ENCODE assay signal across 26 cellular contexts in genomic region chr12:86334071-86334470, GRCh38.
"Had no signal": no experiment of that assay in that cellular context is flagged by ENCODE, and none has a peak within 500 bp of the region (broad histone marks: within the 10 kb centered on the region; RNA-seq: fewer than 3 reads in every experiment).

No MANE protein-coding gene starts in this region.

- H3K4me3 ChIP-seq: ascending aorta, body of pancreas, MG63, Peyer's patch, SJSA1 had no signal

- DNase-seq: activated CD4-positive, alpha-beta T cell treated with anti-CD3 and anti-CD28 coated beads, Interleukin-2, amount 10 ng/mL, durations not matched to agents 24 days and 14 days; activated CD4-positive, alpha-beta T cell treated with anti-CD3 and anti-CD28 coated beads, Interleukin-2, amount 50 U/mL, for 48 hours; activated CD4-positive, CD25-positive, alpha-beta regulatory T cell treated with anti-CD3 and anti-CD28 coated beads, Interleukin-2, amount 50 U/mL, for 72 hours; activated CD8-positive, alpha-beta memory T cell treated with anti-CD3 and anti-CD28 coated beads for 24 hours; activated effector memory CD4-positive, alpha-beta T cell treated with anti-CD3 and anti-CD28 coated beads, Interleukin-2, amount 50 U/mL, for 16 hours; activated naive CD4-positive, alpha-beta T cell treated with Interleukin-2 at 50 U/mL for 16 hours; activated naive CD8-positive, alpha-beta T cell treated with anti-CD3 and anti-CD28 coated beads, Interleukin-2, amount 50 U/mL, for 24 hours; activated T-cell treated with anti-CD3 and anti-CD28 coated beads, Interleukin-2, amount 50 U/mL, for 4 hours; amniotic stem cell; body of pancreas; MG63; NCI-H1105; NCI-H1436; NCI-H187; NCI-H2081 treated with DMSO at 0.1 percent for 48 hours; NCI-H2171; NCI-H2227 treated with DMSO at 0.1 percent for 48 hours; NCI-H526; NCI-H82; Peyer's patch; Right ventricle myocardium superior had no signal

- H3K27me3 ChIP-seq: ascending aorta, body of pancreas, MG63, Peyer's patch, SJSA1 had no signal

- ATAC-seq: activated naive CD4-positive, alpha-beta T cell treated with anti-CD3 and anti-CD28 coated beads, Interleukin-2, amount 50 U/mL, for 72 hours; activated naive CD8-positive, alpha-beta T cell treated with anti-CD3 and anti-CD28 coated beads, Interleukin-2, amount 50 U/mL, for 24 hours; activated T-cell treated with anti-CD3 and anti-CD28 coated beads, Interleukin-2, amount 50 U/mL, for 4 hours; body of pancreas had no signal

- H3K27ac ChIP-seq: ascending aorta, body of pancreas, Peyer's patch, RWPE1, SJSA1 had no signal

- H3K9me3 ChIP-seq: ascending aorta, body of pancreas, MG63, Peyer's patch, SJSA1 had no signal

- H3K9me3 Mint-ChIP-seq: T-helper 1 cell treated with Interleukin-12 subunit alpha and Interleukin-12 subunit beta and Interleukin-4 antibody, amounts not matched to agents 30 μg/mL and 1 μg/mL, for 36 hours had no signal

- H3K27ac Mint-ChIP-seq: activated CD4-positive, alpha-beta T cell treated with anti-CD3 and anti-CD28 coated beads, Interleukin-2, amount 10 ng/mL, durations not matched to agents 24 days and 14 days; activated naive CD4-positive, alpha-beta T cell treated with anti-CD3 and anti-CD28 coated beads, Interleukin-2, amount 50 U/mL, for 72 hours; activated naive CD8-positive, alpha-beta T cell treated with anti-CD3 and anti-CD28 coated beads, Interleukin-2, amount 50 U/mL, for 24 hours; T-helper 1 cell treated with Interleukin-12 subunit alpha and Interleukin-12 subunit beta and Interleukin-4 antibody, amounts not matched to agents 30 μg/mL and 1 μg/mL, for 36 hours had no signal

- H3K4me1 Mint-ChIP-seq: activated CD4-positive, alpha-beta T cell treated with anti-CD3 and anti-CD28 coated beads, Interleukin-2, amount 10 ng/mL, durations not matched to agents 24 days and 14 days; activated naive CD8-positive, alpha-beta T cell treated with anti-CD3 and anti-CD28 coated beads, Interleukin-2, amount 50 U/mL, for 24 hours had no signal

- H3K36me3 ChIP-seq: ascending aorta, MG63, Peyer's patch, SJSA1 had no signal

- H3K4me3 Mint-ChIP-seq: activated CD4-positive, alpha-beta T cell treated with anti-CD3 and anti-CD28 coated beads, Interleukin-2, amount 10 ng/mL, durations not matched to agents 24 days and 14 days; activated naive CD8-positive, alpha-beta T cell treated with anti-CD3 and anti-CD28 coated beads, Interleukin-2, amount 50 U/mL, for 24 hours; activated T-cell treated with anti-CD3 and anti-CD28 coated beads, Interleukin-2, amount 50 U/mL, for 4 hours; T-helper 1 cell treated with Interleukin-12 subunit alpha and Interleukin-12 subunit beta and Interleukin-4 antibody, amounts not matched to agents 30 μg/mL and 1 μg/mL, for 36 hours had no signal

- H3K36me3 Mint-ChIP-seq: activated naive CD4-positive, alpha-beta T cell treated with anti-CD3 and anti-CD28 coated beads, Interleukin-2, amount 50 U/mL, for 72 hours had no signal

- H3K4me1 ChIP-seq: ascending aorta, body of pancreas, Peyer's patch, SJSA1 had no signal

- H3K27me3 Mint-ChIP-seq: activated CD4-positive, alpha-beta T cell treated with anti-CD3 and anti-CD28 coated beads, Interleukin-2, amount 10 ng/mL, durations not matched to agents 24 days and 14 days; activated naive CD8-positive, alpha-beta T cell treated with anti-CD3 and anti-CD28 coated beads, Interleukin-2, amount 50 U/mL, for 24 hours had no signal
